Comparison of ENCODE assay signal across 8 cellular contexts in genomic region chr5:6632931-6633468, GRCh38. TPM values are rescaled to one million over a fixed set of nuclear protein-coding genes. Genes with fewer than 3 reads are reported as not detected.
DNase-seq lines count a peak whose midpoint lies in the region; ATAC-seq and TF ChIP-seq lines count a peak whose summit lies in the region.

TSS of gene NSUN2 (minus strand) at chr5:6633044. CDS start at chr5:6632979, 65 bp downstream.
A gene with protein sequence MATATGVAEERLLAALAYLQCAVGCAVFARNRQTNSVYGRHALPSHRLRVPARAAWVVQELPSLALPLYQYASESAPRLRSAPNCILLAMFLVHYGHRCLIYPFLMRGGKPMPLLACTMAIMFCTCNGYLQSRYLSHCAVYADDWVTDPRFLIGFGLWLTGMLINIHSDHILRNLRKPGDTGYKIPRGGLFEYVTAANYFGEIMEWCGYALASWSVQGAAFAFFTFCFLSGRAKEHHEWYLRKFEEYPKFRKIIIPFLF (plus strand): TSS chr5:6633440. CDS start chr5:6633577, 137 bp downstream.

- CTCF ChIA-PET in activated B cell treated with CpG ODN at 0.5 μM for 24 hours (lab: Charles Lee), result interaction anchor here (1.0 to 2.9 kb wide), 8 partner anchors 28 to 1136 kb away, joined by 3 to 28 read pairs (median 4); no protein-coding TSS in a partner anchor

- H3K36me3 Mint-ChIP-seq in activated B cell treated with CpG ODN at 0.5 μM for 24 hours (ENCODE audit: low read depth), result peaks cover 45% of the 10 kb centered on the region

- peak within 1 kb of the TSS; percentile 95 for H3K4me3 ChIP-seq in AG09309 (ENCODE audit: control insufficient read depth, low read depth, low read length)
- peak within 1 kb of the TSS; percentile 90 to 91 for H3K4me3 ChIP-seq in cardiac fibroblast (replicated peaks in 1 of 2; ENCODE audit: low read depth in 2 of 2, low read length in 2 of 2)
- H3K4me3 ChIP-seq in spleen, result peak within 1 kb of the TSS; percentile 83 to 100 (median 96)

- no peaks in the 10 kb centered on the region for H3K27me3 ChIP-seq in spleen (replicated peaks in 1 of 7)

- no peaks in the 10 kb centered on the region for H3K9me3 Mint-ChIP-seq in activated B cell treated with CpG ODN at 0.5 μM for 24 hours

- H3K36me3 ChIP-seq in spleen, result peaks cover 2 to 36% (median 29%) of the 10 kb centered on the region in 6 donors

- TF ChIP-seq CTCF in AG09309 (IDR thresholded peaks at IDR 0.05; ENCODE audit: control insufficient read depth, insufficient read depth, low read depth, low read length, missing control alignments) (no peak), activated B cell treated with CpG ODN at 0.5 μM for 24 hours (IDR thresholded peaks at IDR 0.05) (no peak), cardiac fibroblast (IDR thresholded peaks at IDR 0.05; ENCODE audit: low read depth, low read length) (no peak), spleen (IDR thresholded peaks at IDR 0.05 in 8 of 11, conservative IDR thresholded peaks at IDR 0.05 in 3 of 11) (peak in 1 of 11 experiments; percentile 35)

- POLR2A ChIA-PET in activated B cell treated with CpG ODN at 0.5 μM for 24 hours (lab: Charles Lee), result interaction anchor here (0.5 to 3.4 kb wide), 17 partner anchors 12 to 1236 kb away, joined by 3 to 44 read pairs (median 13); partner anchors contain the start of genes FASTKD3, ICE1, MED10 and MTRR

- peak within 1 kb of the TSS; percentile 89 to 97 (median 92) for H3K27ac ChIP-seq in spleen

- WGBS in spleen, 5 donors, result 0 to 1% (median 0%) methylated on average over 27 to 59 of the region's 59 CpGs

- DNase-seq in AG09309 (ENCODE audit: low read depth) (peak; percentile 61), NCI-H345 (lab: John Stamatoyannopoulos, UW) (peak; percentile 92), activated B cell treated with CpG ODN at 0.5 μM for 24 hours (peak; percentile 97), cardiac fibroblast (ENCODE audit: low read depth in 2 of 2) (peak; percentile 94 to 96), iris pigment epithelial cell (ENCODE audit: low read depth) (peak; percentile 92), spleen (peak; percentile 99)

- peak; percentile 88 for ATAC-seq in GM19025 (IDR thresholded peaks at IDR 0.05; ENCODE audit: low read depth, unreplicated experiment)
- ATAC-seq in HG03280 (IDR thresholded peaks at IDR 0.05; ENCODE audit: unreplicated experiment), result peak; percentile 87
- peak; percentile 88 for ATAC-seq in activated B cell treated with CpG ODN at 0.5 μM for 24 hours (ENCODE audit: low read depth)

- H3K4me1 Mint-ChIP-seq in activated B cell treated with CpG ODN at 0.5 μM for 24 hours, result peaks cover 44% of the 10 kb centered on the region

- no peaks in the 10 kb centered on the region for H3K27me3 Mint-ChIP-seq in activated B cell treated with CpG ODN at 0.5 μM for 24 hours

- peak within 1 kb of the TSS; percentile 92 for H3K4me3 Mint-ChIP-seq in activated B cell treated with CpG ODN at 0.5 μM for 24 hours

- intact Hi-C loops in activated B cell treated with CpG ODN at 0.5 μM for 24 hours (cut with micrococcal nuclease) (loop anchor here (1.0 to 5.0 kb wide), 10 partner anchors 27 to 1234 kb away; partner anchors contain the start of genes FASTKD3, ICE1, MED10 and MTRR), spleen (cut with DNase I; ENCODE audit: low total_unique reads) (loop anchor here (5.0 kb wide), 1 partner anchor 79 kb away; the partner anchor contains the start of gene TENT4A)

- peaks cover 9 to 86% (median 37%) of the 10 kb centered on the region in 6 donors for H3K4me1 ChIP-seq in spleen

- H3K9me3 ChIP-seq in spleen, result no peaks in the 10 kb centered on the region

- TF ChIP-seq POLR2A in spleen (IDR thresholded peaks at IDR 0.05), result no peak

- H3K27ac Mint-ChIP-seq in activated B cell treated with CpG ODN at 0.5 μM for 24 hours, result peak within 1 kb of the TSS; percentile 99

RNA-seq across cellular contexts. Expression of gene NSUN2, which starts in this region (rescaled TPM):
- total RNA-seq in activated B cell treated with CpG ODN at 0.5 μM for 24 hours (86.4 and 93.3 TPM in 2 replicates), spleen (10 to 100 TPM; 53.1 to 77.8 (median 57.6) TPM)
- polyA plus RNA-seq in spleen, result 10 to 100 TPM; 42.4 to 63.3 (median 49.8) TPM

RNA-seq across cellular contexts. Expression of the second gene that starts in this region (rescaled TPM):
- 11.5 and 14.8 TPM in 2 replicates for total RNA-seq in activated B cell treated with CpG ODN at 0.5 μM for 24 hours
- 1 to 10 TPM; 4.6 to 9.3 (median 7.1) TPM for total RNA-seq in spleen
- 1 to 10 TPM; 2.5 to 5.1 (median 4.4) TPM for polyA plus RNA-seq in spleen

Comparison
In these comparisons a context has a peak if more than half of its experiments do, and no peak if none do; other contexts are left out.
1. Peak in every context shown above with its lines: DNase-seq, ATAC-seq, H3K4me3 ChIP-seq and H3K27ac ChIP-seq.